Comparison of ENCODE assay signal across 9 cellular contexts in the genomic region with DNA sequence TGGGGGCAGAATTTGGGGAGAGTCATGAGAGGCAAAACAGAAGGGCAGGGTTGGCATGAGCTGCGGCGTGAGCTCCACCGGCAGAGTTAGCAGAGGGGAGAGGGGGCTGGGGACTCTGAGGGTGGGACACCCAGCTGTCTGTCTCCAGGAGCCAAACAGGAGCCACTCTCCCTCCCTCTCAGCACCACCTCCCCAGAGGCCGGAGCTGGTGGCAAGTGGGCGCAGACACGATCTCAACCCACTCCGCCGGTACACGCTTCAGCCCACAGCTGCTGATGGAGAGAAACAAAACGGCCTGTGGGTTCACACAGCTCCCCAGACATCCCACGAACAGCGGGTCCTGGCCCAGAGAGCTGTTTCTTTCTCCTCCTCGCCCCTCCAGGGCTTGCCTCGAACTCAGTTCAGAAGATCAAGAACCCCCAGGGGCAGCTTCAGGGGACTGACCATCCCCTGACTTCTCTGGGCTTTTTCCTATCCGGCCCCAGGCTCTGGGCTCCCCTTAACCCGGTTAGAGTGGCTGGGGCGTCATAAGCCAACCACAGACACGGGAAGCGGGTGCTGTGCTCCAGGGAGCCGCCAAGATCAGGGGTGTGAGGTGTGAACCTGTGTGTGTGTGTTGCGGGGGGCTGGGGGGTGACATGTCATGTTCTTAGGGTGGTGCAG. TPM values are rescaled to one million over a fixed set of nuclear protein-coding genes. Genes with fewer than 3 reads are reported as not detected.
DNase-seq lines count a peak whose midpoint lies in the region; ATAC-seq and TF ChIP-seq lines count a peak whose summit lies in the region.
"Had no signal": no experiment of that assay in that cellular context is flagged by ENCODE, and none has a peak within 500 bp of the region (broad histone marks: within the 10 kb centered on the region; RNA-seq: fewer than 3 reads in every experiment).

No MANE protein-coding gene starts in this region.

- H3K9me3 ChIP-seq in right cardiac atrium (ENCODE audit: control insufficient read depth, low read length) (no peaks in the 10 kb centered on the region), lung (ENCODE audit: control insufficient read depth in 2 of 2, insufficient read depth in 1 of 2, low read length in 1 of 2) (no peaks in the 10 kb centered on the region)

- no peaks in the 10 kb centered on the region for H3K27me3 Mint-ChIP-seq in activated T-helper 1 cell treated with anti-CD3 and anti-CD28 coated beads, Interleukin-12 subunit alpha, Interleukin-12 subunit beta, Interleukin-2, Interleukin-4 antibody, amounts not matched to agents 30 ng/mL and 10 ng/mL and 1 ng/mL, durations not matched to agents 14 hours and 24 hours and 36 hours (ENCODE audit: insufficient read depth)

- H3K4me3 ChIP-seq in right cardiac atrium (ENCODE audit: low read length) (no peak overlapping the region), lung (no peak overlapping the region)

- DNase-seq in right cardiac atrium (peak in 1 of 3 donors; percentile 47), cardiac septum (ENCODE audit: low spot score) (no peak), lung (ENCODE audit: low spot score) (no peak), NCI-H1105 treated with DMSO at 0.1 percent for 48 hours (lab: John Stamatoyannopoulos, UW) (no peak), retina (no peak)
- peak; percentile 24 for DNase-seq in activated T-helper 1 cell treated with anti-CD3 and anti-CD28 coated beads, Interleukin-12 subunit alpha, Interleukin-12 subunit beta, Interleukin-2, Interleukin-4 antibody, amounts not matched to agents 30 ng/mL and 10 ng/mL and 1 ng/mL, durations not matched to agents 14 hours and 24 hours and 36 hours (ENCODE audit: low spot score)

- peaks cover 60% of the 10 kb centered on the region for H3K4me1 Mint-ChIP-seq in activated T-helper 1 cell treated with anti-CD3 and anti-CD28 coated beads, Interleukin-12 subunit alpha, Interleukin-12 subunit beta, Interleukin-2, Interleukin-4 antibody, amounts not matched to agents 30 ng/mL and 10 ng/mL and 1 ng/mL, durations not matched to agents 14 hours and 24 hours and 36 hours (ENCODE audit: low read depth)

- H3K36me3 Mint-ChIP-seq in activated T-helper 1 cell treated with anti-CD3 and anti-CD28 coated beads, Interleukin-12 subunit alpha, Interleukin-12 subunit beta, Interleukin-2, Interleukin-4 antibody, amounts not matched to agents 30 ng/mL and 10 ng/mL and 1 ng/mL, durations not matched to agents 14 hours and 24 hours and 36 hours (ENCODE audit: low read depth), result peaks cover 5% of the 10 kb centered on the region

- peaks cover 0 to 2% of the 10 kb centered on the region in 2 donors for H3K36me3 ChIP-seq in lung (ENCODE audit: control insufficient read depth in 2 of 2, insufficient read depth in 2 of 2, low read length in 2 of 2)

- intact Hi-C loops in right cardiac atrium (cut with DNase I) (no loop called here), cardiac septum (cut with DNase I) (no loop called here)
- intact Hi-C loops in activated T-helper 1 cell treated with anti-CD3 and anti-CD28 coated beads, Interleukin-12 subunit alpha, Interleukin-12 subunit beta, Interleukin-2, Interleukin-4 antibody, amounts not matched to agents 30 ng/mL and 10 ng/mL and 1 ng/mL, durations not matched to agents 14 hours and 24 hours and 36 hours (cut with micrococcal nuclease), result loop anchor here (1.0 to 2.0 kb wide), 4 partner anchors 8 to 111 kb away; a partner anchor contains a TSS

- H3K27ac ChIP-seq in right cardiac atrium (ENCODE audit: low read length), result peak overlapping the region; percentile 32
- H3K27ac ChIP-seq in lung (ENCODE audit: low read depth in 1 of 2, low read length in 1 of 2), result peak overlapping the region; percentile 25 to 92

- H3K27me3 ChIP-seq in right cardiac atrium (ENCODE audit: control insufficient read depth, insufficient read depth) (no peaks in the 10 kb centered on the region), lung (ENCODE audit: control insufficient read depth, insufficient read depth) (no peaks in the 10 kb centered on the region)

- peak overlapping the region; percentile 95 for H3K27ac Mint-ChIP-seq in activated T-helper 1 cell treated with anti-CD3 and anti-CD28 coated beads, Interleukin-12 subunit alpha, Interleukin-12 subunit beta, Interleukin-2, Interleukin-4 antibody, amounts not matched to agents 30 ng/mL and 10 ng/mL and 1 ng/mL, durations not matched to agents 14 hours and 24 hours and 36 hours

- ATAC-seq in right cardiac atrium (no peak), lung (ENCODE audit: insufficient read depth, low FRiP score) (no peak), GM18909 (IDR thresholded peaks at IDR 0.05; ENCODE audit: poor library complexity, unreplicated experiment) (no peak), HG03135 (IDR thresholded peaks at IDR 0.05; ENCODE audit: unreplicated experiment) (no peak)

- no peaks in the 10 kb centered on the region for H3K9me3 Mint-ChIP-seq in activated T-helper 1 cell treated with anti-CD3 and anti-CD28 coated beads, Interleukin-12 subunit alpha, Interleukin-12 subunit beta, Interleukin-2, Interleukin-4 antibody, amounts not matched to agents 30 ng/mL and 10 ng/mL and 1 ng/mL, durations not matched to agents 14 hours and 24 hours and 36 hours
- H3K9me3 Mint-ChIP-seq: neural crest cell had no signal

- TF ChIP-seq CTCF in lung (IDR thresholded peaks at IDR 0.05; ENCODE audit: control extremely low read depth, extremely low read depth), result no peak

- peak overlapping the region; percentile 85 for H3K4me3 Mint-ChIP-seq in activated T-helper 1 cell treated with anti-CD3 and anti-CD28 coated beads, Interleukin-12 subunit alpha, Interleukin-12 subunit beta, Interleukin-2, Interleukin-4 antibody, amounts not matched to agents 30 ng/mL and 10 ng/mL and 1 ng/mL, durations not matched to agents 14 hours and 24 hours and 36 hours
- H3K4me3 Mint-ChIP-seq: neural crest cell had no signal

- WGBS in right cardiac atrium, result 75% methylated on average over 21 of the region's 21 CpGs
- WGBS in lung, 2 donors, result 43 to 54% methylated on average over 21 of the region's 21 CpGs

- H3K4me1 ChIP-seq in right cardiac atrium (ENCODE audit: control insufficient read depth, insufficient read depth, low read length), result peaks cover 21% of the 10 kb centered on the region
- peaks cover 3 to 46% of the 10 kb centered on the region in 2 donors for H3K4me1 ChIP-seq in lung (ENCODE audit: control insufficient read depth in 2 of 2, insufficient read depth in 2 of 2, low read length in 2 of 2)

RNA-seq across cellular contexts. Expression of a gene that starts 7.6 kb away (rescaled TPM):
- total RNA-seq in right cardiac atrium (10 to 100 TPM; 10.2 to 16.4 (median 12.8) TPM), cardiac septum (11.5 TPM), lung (10 to 100 TPM; 22.7 to 56.5 TPM)
- polyA plus RNA-seq in right cardiac atrium (11.2 TPM), lung (100 to 1,000 TPM in 1 of 2 donors, 10 to 100 TPM in 1; 20.1 to 116 TPM)
- total RNA-seq in activated T-helper 1 cell treated with anti-CD3 and anti-CD28 coated beads, Interleukin-12 subunit alpha, Interleukin-12 subunit beta, Interleukin-2, Interleukin-4 antibody, amounts not matched to agents 30 ng/mL and 10 ng/mL and 1 ng/mL, durations not matched to agents 14 hours and 24 hours and 36 hours, result 53.2 and 53.7 TPM in 2 replicates

RNA-seq across cellular contexts. Expression of a gene that starts 26.2 kb away (rescaled TPM):
- not detected for total RNA-seq in right cardiac atrium
- not detected for polyA plus RNA-seq in right cardiac atrium
- total RNA-seq in cardiac septum, result not detected
- total RNA-seq in activated T-helper 1 cell treated with anti-CD3 and anti-CD28 coated beads, Interleukin-12 subunit alpha, Interleukin-12 subunit beta, Interleukin-2, Interleukin-4 antibody, amounts not matched to agents 30 ng/mL and 10 ng/mL and 1 ng/mL, durations not matched to agents 14 hours and 24 hours and 36 hours, result not detected in 2 replicates
- total RNA-seq in lung, result under 1 TPM in 1 of 2 donors, not detected in 1; 0.31 TPM
- under 1 TPM in 1 of 2 donors, not detected in 1; 0.10 TPM for polyA plus RNA-seq in lung
- total RNA-seq: neural crest cell had no signal

RNA-seq across cellular contexts. Expression of a gene that starts 40.7 kb away (rescaled TPM):
- total RNA-seq in right cardiac atrium (10 to 100 TPM; 24.2 to 37.3 (median 34.1) TPM), cardiac septum (31.1 TPM), lung (10 to 100 TPM; 24.3 to 24.6 TPM)
- polyA plus RNA-seq in right cardiac atrium (23.0 TPM), lung (10 to 100 TPM; 10.8 to 11.1 TPM)
- total RNA-seq in activated T-helper 1 cell treated with anti-CD3 and anti-CD28 coated beads, Interleukin-12 subunit alpha, Interleukin-12 subunit beta, Interleukin-2, Interleukin-4 antibody, amounts not matched to agents 30 ng/mL and 10 ng/mL and 1 ng/mL, durations not matched to agents 14 hours and 24 hours and 36 hours, result 44.9 and 45.1 TPM in 2 replicates

RNA-seq across cellular contexts. Expression of a gene that starts 43.9 kb away (rescaled TPM):
- total RNA-seq in right cardiac atrium, result 10 to 100 TPM; 46.6 to 83.9 (median 67.3) TPM
- polyA plus RNA-seq in right cardiac atrium, result 58.7 TPM
- 17.6 TPM for total RNA-seq in cardiac septum
- total RNA-seq in activated T-helper 1 cell treated with anti-CD3 and anti-CD28 coated beads, Interleukin-12 subunit alpha, Interleukin-12 subunit beta, Interleukin-2, Interleukin-4 antibody, amounts not matched to agents 30 ng/mL and 10 ng/mL and 1 ng/mL, durations not matched to agents 14 hours and 24 hours and 36 hours, result not detected in 2 replicates
- total RNA-seq in lung, result 10 to 100 TPM; 15.9 to 20.0 TPM
- polyA plus RNA-seq in lung, result 10 to 100 TPM; 21.4 to 30.4 TPM

RNA-seq across cellular contexts. Expression of a gene that starts 46.2 kb away (rescaled TPM):
- 10 to 100 TPM in 3 of 4 donors, 1 to 10 TPM in 1; 6.1 to 11.6 (median 10.9) TPM for total RNA-seq in right cardiac atrium
- polyA plus RNA-seq in right cardiac atrium, result 9.8 TPM
- total RNA-seq in cardiac septum, result 2.7 TPM
- not detected in 2 replicates for total RNA-seq in activated T-helper 1 cell treated with anti-CD3 and anti-CD28 coated beads, Interleukin-12 subunit alpha, Interleukin-12 subunit beta, Interleukin-2, Interleukin-4 antibody, amounts not matched to agents 30 ng/mL and 10 ng/mL and 1 ng/mL, durations not matched to agents 14 hours and 24 hours and 36 hours
- 10 to 100 TPM in 1 of 2 donors, 1 to 10 TPM in 1; 3.3 to 11.3 TPM for total RNA-seq in lung
- polyA plus RNA-seq in lung, result 1 to 10 TPM; 2.0 to 7.9 TPM
